ENCODE assay signal across 1 cellular context in genomic region chr16:81214745-81215166, GRCh38.
TF ChIP-seq lines count a peak whose summit lies in the region.

No MANE protein-coding gene starts in this region.

TF ChIP-seq in HepG2, 621 proteins besides CTCF, POLR2A, EP300 and RAD21 (continued from another document and continues in another):
- TF ChIP-seq ATF4 (CRISPR knock-in tag; IDR thresholded peaks at IDR 0.05) (no peak), ZNF569 (CRISPR knock-in tag; IDR thresholded peaks at IDR 0.05; ENCODE audit: borderline replicate concordance) (no peak), ZKSCAN8 (CRISPR knock-in tag; IDR thresholded peaks at IDR 0.05; ENCODE audit: borderline replicate concordance) (no peak), ZBTB39 (CRISPR knock-in tag; IDR thresholded peaks at IDR 0.05) (no peak), ETS1 (CRISPR knock-in tag; IDR thresholded peaks at IDR 0.05) (no peak), NAIF1 (CRISPR knock-in tag; IDR thresholded peaks at IDR 0.05; ENCODE audit: borderline replicate concordance) (no peak), ZNF563 (CRISPR knock-in tag; IDR thresholded peaks at IDR 0.05) (no peak), ZBTB4 (CRISPR knock-in tag; IDR thresholded peaks at IDR 0.05; ENCODE audit: borderline replicate concordance) (no peak), ZNF614 (CRISPR knock-in tag; IDR thresholded peaks at IDR 0.05; ENCODE audit: borderline replicate concordance) (0 out of 2 replicates have a peak, but pooled peaks have one; percentile 21), SYNCRIP (IDR thresholded peaks at IDR 0.05; ENCODE audit: insufficient read depth, low read depth, low read length) (no peak), ZSCAN25 (CRISPR knock-in tag; IDR thresholded peaks at IDR 0.05) (0 out of 2 replicates have a peak, but pooled peaks have one; percentile 48), ZNF841 (CRISPR knock-in tag; IDR thresholded peaks at IDR 0.05; ENCODE audit: borderline replicate concordance) (no peak), SMC3 (IDR thresholded peaks at IDR 0.05; ENCODE audit: low read length) (peak; percentile 60), ZNF670 (CRISPR knock-in tag; IDR thresholded peaks at IDR 0.05; ENCODE audit: borderline replicate concordance) (no peak), SP5 (CRISPR knock-in tag; IDR thresholded peaks at IDR 0.05; ENCODE audit: borderline replicate concordance, low read depth) (0 out of 2 replicates have a peak, but pooled peaks have one; percentile 19), DZIP1 (CRISPR knock-in tag; IDR thresholded peaks at IDR 0.05) (no peak), MLLT10 (CRISPR knock-in tag; IDR thresholded peaks at IDR 0.05) (no peak), HOMEZ (CRISPR knock-in tag; IDR thresholded peaks at IDR 0.05; ENCODE audit: low read depth) (no peak), NFYC (CRISPR knock-in tag; IDR thresholded peaks at IDR 0.05) (no peak), SRSF4 (IDR thresholded peaks at IDR 0.05; ENCODE audit: low read depth, low read length, poor library complexity, severe bottlenecking) (no peak), ARID5B (CRISPR knock-in tag; IDR thresholded peaks at IDR 0.05) (peak; percentile 25; the same call in 1 of the 2 replicates), FOXC1 (CRISPR knock-in tag; IDR thresholded peaks at IDR 0.05; ENCODE audit: borderline replicate concordance) (no peak), KAT8 (CRISPR knock-in tag; IDR thresholded peaks at IDR 0.05) (0 out of 2 replicates have a peak, but pooled peaks have one; percentile 39), ZNF142 (CRISPR knock-in tag; IDR thresholded peaks at IDR 0.05) (no peak), HMG20B (CRISPR knock-in tag; conservative IDR thresholded peaks at IDR 0.05) (no peak), HOXD1 (CRISPR knock-in tag; IDR thresholded peaks at IDR 0.05) (no peak), KDM2A (CRISPR knock-in tag; IDR thresholded peaks at IDR 0.05; ENCODE audit: borderline replicate concordance, low read depth) (peak; percentile 55; the same call in 1 of the 2 replicates), TBX3 (IDR thresholded peaks at IDR 0.05; ENCODE audit: borderline replicate concordance) (no peak), CEBPB (IDR thresholded peaks at IDR 0.05; ENCODE audit: borderline replicate concordance, low read depth, low read length) (no peak)
